In the genomic region with DNA sequence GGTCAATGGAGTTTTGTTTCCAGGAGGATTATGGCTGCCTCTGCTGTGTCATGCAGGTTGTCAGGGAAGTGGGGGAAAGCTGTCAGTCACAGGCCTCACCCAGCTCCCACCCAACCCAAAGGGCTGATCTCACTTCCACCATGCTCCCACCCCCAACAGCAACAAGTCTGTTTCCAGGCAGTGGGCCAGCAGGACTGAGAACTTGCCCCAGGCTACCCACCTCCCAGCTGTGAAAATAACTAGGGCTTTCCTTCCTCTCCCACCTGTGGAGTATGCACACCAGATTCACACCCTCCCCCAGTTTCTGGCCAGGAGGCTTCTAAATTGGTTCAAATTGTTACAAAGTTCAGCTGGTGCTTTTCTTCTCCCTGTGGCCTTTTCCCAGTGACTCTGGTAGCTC, we compare ENCODE assay signal across 20 cellular contexts.
DNase-seq lines count a peak whose midpoint lies in the region; ATAC-seq and TF ChIP-seq lines count a peak whose summit lies in the region.
"Had no signal": no experiment of that assay in that cellular context is flagged by ENCODE, and none has a peak within 500 bp of the region (broad histone marks: within the 10 kb centered on the region; RNA-seq: fewer than 3 reads in every experiment).

No MANE protein-coding gene starts in this region.

- no TSS peak for BruUV-seq in Calu3 (replicated peaks; lab: Mats Ljungman, UMichigan)

- in situ Hi-C loops in GM13977 (cut with MboI; ENCODE audit: low pct_unique_long_range_greater_than_20kb, low sequenced_read_pairs, unreplicated experiment) = no loop called here

- no peaks in the 10 kb centered on the region for H3K36me3 ChIP-seq in RWPE2 (ENCODE audit: low read depth)
- H3K36me3 ChIP-seq: vagina had no signal

- no peaks in the 10 kb centered on the region for H3K27me3 ChIP-seq in RWPE2 (ENCODE audit: insufficient read depth, poor library complexity, severe bottlenecking)
- H3K27me3 ChIP-seq: vagina had no signal

- no peak overlapping the region for H3K4me3 ChIP-seq in RWPE2 (ENCODE audit: severe bottlenecking)
- H3K4me3 ChIP-seq: psoas muscle, vagina had no signal

- H3K27me3 Mint-ChIP-seq in Calu3 (ENCODE audit: unreplicated experiment) = no peaks in the 10 kb centered on the region
- H3K27me3 Mint-ChIP-seq: activated CD4-positive, alpha-beta T cell treated with anti-CD3 and anti-CD28 coated beads for 36 hours had no signal

- CTCF ChIA-PET in Calu3 (lab: Charles Lee) = no interaction called here

- H3K27ac ChIP-seq in RWPE2 (ENCODE audit: poor library complexity, severe bottlenecking) = peak overlapping the region; percentile 21
- H3K27ac ChIP-seq: psoas muscle, vagina had no signal

- H3K4me1 Mint-ChIP-seq in Calu3 (ENCODE audit: low read depth, unreplicated experiment) = peaks cover 11% of the 10 kb centered on the region
- H3K4me1 Mint-ChIP-seq: activated CD4-positive, alpha-beta T cell treated with anti-CD3 and anti-CD28 coated beads for 36 hours; nephron had no signal

- H3K27ac Mint-ChIP-seq in Calu3 (ENCODE audit: unreplicated experiment) = no peak overlapping the region
- H3K27ac Mint-ChIP-seq: activated CD4-positive, alpha-beta T cell treated with anti-CD3 and anti-CD28 coated beads for 36 hours; nephron had no signal

- ATAC-seq in RWPE2 (ENCODE audit: low read depth) (peak; percentile 56), GM19395 (IDR thresholded peaks at IDR 0.05; ENCODE audit: unreplicated experiment) (no peak)
- ATAC-seq: activated CD4-positive, alpha-beta T cell treated with anti-CD3 and anti-CD28 coated beads for 36 hours; psoas muscle had no signal

- intact Hi-C loops in Calu3 (cut with micrococcal nuclease; ENCODE audit: unreplicated experiment) = no loop called here

- H3K36me3 Mint-ChIP-seq in Calu3 (ENCODE audit: insufficient read depth, unreplicated experiment) = no peaks in the 10 kb centered on the region

- peaks cover 2% of the 10 kb centered on the region for H3K9me3 Mint-ChIP-seq in Calu3 (ENCODE audit: low read depth, unreplicated experiment)

- DNase-seq in Calu3 = peak; percentile 12
- peak; percentile 18 for DNase-seq in LoVo (ENCODE audit: low spot score)
- peak; percentile 54 for DNase-seq in RWPE2 (ENCODE audit: low spot score)
- peak; percentile 13 for DNase-seq in kidney tubule cell (ENCODE audit: low spot score)
- no peak for DNase-seq in GM13977 (ENCODE audit: low spot score)
- no peak for DNase-seq in activated T-cell treated with anti-CD3 and anti-CD28 coated beads, Interleukin-2, amount 50 U/mL, for 1 hour
- DNase-seq: activated CD4-positive, alpha-beta T cell treated with anti-CD3 and anti-CD28 coated beads for 36 hours; activated gamma-delta T cell; AML-193; Kasumi-1; mesenchymal stem cell; NCI-H1436 treated with DMSO at 0.1 percent for 48 hours; NCI-H510A; OCI-M1; psoas muscle; SK-N-SH; T-helper 9 cell had no signal

- no peak for TF ChIP-seq CTCF in Calu3 (IDR thresholded peaks at IDR 0.05; ENCODE audit: unreplicated experiment)
- no peak for TF ChIP-seq CTCF in RWPE2 (IDR thresholded peaks at IDR 0.05; ENCODE audit: poor library complexity, severe bottlenecking)
- TF ChIP-seq CTCF in GM13977 (IDR thresholded peaks at IDR 0.05; ENCODE audit: extremely low read depth, insufficient read depth, missing control alignments) = no peak

- no peak overlapping the region for H3K4me3 Mint-ChIP-seq in Calu3 (ENCODE audit: low read depth, unreplicated experiment)
- H3K4me3 Mint-ChIP-seq: activated CD4-positive, alpha-beta T cell treated with anti-CD3 and anti-CD28 coated beads for 36 hours; nephron had no signal

- no peaks in the 10 kb centered on the region for H3K4me1 ChIP-seq in RWPE2 (ENCODE audit: insufficient read depth, poor library complexity, severe bottlenecking)
- H3K4me1 ChIP-seq: psoas muscle, vagina had no signal

- no peaks in the 10 kb centered on the region for H3K9me3 ChIP-seq in RWPE2 (ENCODE audit: severe bottlenecking)
- H3K9me3 ChIP-seq: psoas muscle, SK-N-SH, vagina had no signal

Comparison
In these comparisons a context has a peak if more than half of its experiments do, and no peak if none do; other contexts are left out.
1. DNase-seq: peak in Calu3 (single experiment), LoVo (single experiment), RWPE2 (single experiment) and kidney tubule cell (single experiment); none in GM13977 (single experiment) and activated T-cell treated with anti-CD3 and anti-CD28 coated beads, Interleukin-2, amount 50 U/mL, for 1 hour (single experiment).